In genomic region chrX:110436497-110436896, GRCh38 we compare ENCODE assay signal across 25 cellular contexts.
"Had no signal": no experiment of that assay in that cellular context is flagged by ENCODE, and none has a peak within 500 bp of the region (broad histone marks: within the 10 kb centered on the region; RNA-seq: fewer than 3 reads in every experiment).

No MANE protein-coding gene starts in this region.

- H3K9me3 Mint-ChIP-seq: activated naive CD8-positive, alpha-beta T cell treated with anti-CD3 and anti-CD28 coated beads, Interleukin-2, amount 10 ng/mL, durations not matched to agents 7 days and 5 days had no signal

- H3K4me3 ChIP-seq: adrenal gland, body of pancreas, cardiac muscle cell had no signal

- H3K4me3 Mint-ChIP-seq: activated CD8-positive, alpha-beta T cell treated with anti-CD3 and anti-CD28 coated beads, Interleukin-2, amount 10 ng/mL, durations not matched to agents 7 days and 5 days; activated naive CD8-positive, alpha-beta T cell treated with anti-CD3 and anti-CD28 coated beads, Interleukin-2, amount 10 ng/mL, durations not matched to agents 7 days and 5 days had no signal

- H3K27ac Mint-ChIP-seq: activated CD8-positive, alpha-beta T cell treated with anti-CD3 and anti-CD28 coated beads, Interleukin-2, amount 10 ng/mL, durations not matched to agents 7 days and 5 days; activated naive CD8-positive, alpha-beta T cell treated with anti-CD3 and anti-CD28 coated beads, Interleukin-2, amount 10 ng/mL, durations not matched to agents 7 days and 5 days had no signal

- H3K27ac ChIP-seq: adrenal gland, body of pancreas, cardiac muscle cell, WERI-Rb-1 had no signal

- H3K36me3 Mint-ChIP-seq: activated naive CD8-positive, alpha-beta T cell treated with anti-CD3 and anti-CD28 coated beads, Interleukin-2, amount 10 ng/mL, durations not matched to agents 7 days and 5 days had no signal

- H3K9ac ChIP-seq: SK-N-SH had no signal

- DNase-seq: activated CD4-positive, alpha-beta T cell treated with anti-CD3 and anti-CD28 coated beads for 48 hours; activated CD4-positive, alpha-beta T cell treated with anti-CD3 and anti-CD28 coated beads, Interleukin-2, amount 50 U/mL, for 4 hours; activated CD8-positive, alpha-beta memory T cell treated with anti-CD3 and anti-CD28 coated beads, Interleukin-2, amount 50 U/mL, for 48 hours; activated CD8-positive, alpha-beta T cell treated with anti-CD3 and anti-CD28 coated beads, Interleukin-2, amount 10 ng/mL, durations not matched to agents 7 days and 5 days; activated naive CD4-positive, alpha-beta T cell treated with anti-CD3 and anti-CD28 coated beads, Interleukin-2, amount 50 U/mL, for 16 hours; activated naive CD8-positive, alpha-beta T cell treated with anti-CD3 and anti-CD28 coated beads, Interleukin-2, amount 10 ng/mL, durations not matched to agents 7 days and 5 days; activated T-cell treated with anti-CD3 and anti-CD28 coated beads, Interleukin-2, amount 50 U/mL, for 1 hour; adrenal gland; anterior cingulate cortex; body of pancreas; cerebellar nuclear complex; MM.1S; NCI-H1105; NCI-H1436; NCI-H1694 treated with DMSO at 0.1 percent for 48 hours; NCI-H2029 treated with DMSO at 0.1 percent for 48 hours; NCI-H345; NCI-H510A; NCI-H82; SK-N-SH; T-helper 1 cell; WERI-Rb-1 had no signal

- H3K9me3 ChIP-seq: adrenal gland, body of pancreas, SK-N-SH had no signal

- H3K9me2 ChIP-seq: SK-N-SH had no signal

- H3K27me3 ChIP-seq: body of pancreas had no signal

- H3K4me1 Mint-ChIP-seq: activated naive CD8-positive, alpha-beta T cell treated with anti-CD3 and anti-CD28 coated beads, Interleukin-2, amount 10 ng/mL, durations not matched to agents 7 days and 5 days had no signal

- H3K4me1 ChIP-seq: adrenal gland had no signal

- ATAC-seq: activated CD4-positive, CD25-positive, alpha-beta regulatory T cell treated with anti-CD3 and anti-CD28 coated beads, Interleukin-2, amount 50 U/mL, for 24 hours; activated CD8-positive, alpha-beta T cell treated with anti-CD3 and anti-CD28 coated beads, Interleukin-2, amount 10 ng/mL, durations not matched to agents 7 days and 5 days; body of pancreas; Right ventricle myocardium inferior had no signal

- H3K4me2 ChIP-seq: SK-N-SH had no signal

- H3K36me3 ChIP-seq: adrenal gland, cardiac muscle cell, WERI-Rb-1 had no signal
